Comparison of ENCODE assay signal across 8 cellular contexts in the genomic region with DNA sequence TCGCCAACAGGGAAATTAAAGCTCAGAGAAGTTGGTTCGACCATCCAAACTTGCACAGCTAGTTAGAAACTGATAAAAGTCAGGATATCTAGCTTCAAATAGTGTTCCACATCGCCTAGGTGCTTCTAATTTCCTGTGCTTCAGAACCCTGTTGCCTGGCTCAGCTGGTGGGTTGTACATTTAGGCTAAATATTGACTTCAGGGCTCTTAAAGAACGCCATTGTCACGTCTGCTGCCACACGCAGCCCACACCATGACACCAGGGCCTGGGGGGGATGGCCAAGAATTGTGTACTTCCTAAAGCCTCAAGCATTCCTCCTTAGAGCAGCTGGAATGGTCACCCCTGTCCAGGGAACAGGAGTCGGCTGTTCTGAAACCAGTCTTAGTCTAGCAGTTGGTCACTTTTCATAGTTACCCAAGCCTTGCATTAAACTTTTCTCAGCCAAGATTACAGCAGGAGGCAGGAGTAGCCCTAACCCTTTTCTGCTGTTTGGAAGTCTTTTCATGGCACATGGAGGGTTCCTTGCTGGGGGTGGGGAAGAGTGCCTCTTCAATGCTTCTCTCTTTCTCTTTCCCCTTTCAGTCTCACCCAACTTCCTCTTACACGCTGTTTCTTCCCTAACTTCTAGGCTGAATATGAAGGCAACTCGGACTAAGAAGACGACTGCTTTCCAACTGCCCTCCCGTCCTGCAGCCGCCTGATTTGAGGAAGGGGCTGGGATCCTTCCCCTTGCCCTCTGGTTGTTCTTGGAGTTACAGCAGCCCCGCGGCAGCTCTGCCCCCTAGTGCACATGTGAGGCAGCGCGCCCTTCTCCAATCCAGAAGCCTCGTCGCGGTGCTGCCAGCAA. TPM values are rescaled to one million over a fixed set of nuclear protein-coding genes. Genes with fewer than 3 reads are reported as not detected.
DNase-seq lines count a peak whose midpoint lies in the region; ATAC-seq lines count a peak whose summit lies in the region.

No MANE protein-coding gene starts in this region.

- peaks cover 11 to 17% of the 10 kb centered on the region in 2 donors for H3K4me1 Mint-ChIP-seq in stimulated activated naive B cell treated with anti-CD40 and anti-IgM and Interleukin-4, amounts not matched to agents 10 μg/mL and 1 μg/mL and 100 μg/mL, for 72 hours

- H3K27me3 Mint-ChIP-seq in stimulated activated naive B cell treated with anti-CD40 and anti-IgM and Interleukin-4, amounts not matched to agents 10 μg/mL and 1 μg/mL and 100 μg/mL, for 72 hours: no peaks in the 10 kb centered on the region

- no peaks in the 10 kb centered on the region for H3K36me3 ChIP-seq in mucosa of stomach (ENCODE audit: control insufficient read depth, insufficient read depth, low read length)

- no peaks in the 10 kb centered on the region for H3K36me3 Mint-ChIP-seq in stimulated activated naive B cell treated with anti-CD40 and anti-IgM and Interleukin-4, amounts not matched to agents 10 μg/mL and 1 μg/mL and 100 μg/mL, for 72 hours

- no peaks in the 10 kb centered on the region for H3K9me3 ChIP-seq in mucosa of stomach (ENCODE audit: control insufficient read depth, low read length)

- no peaks in the 10 kb centered on the region for H3K27me3 ChIP-seq in mucosa of stomach (ENCODE audit: control insufficient read depth, insufficient read depth, low read length)

- H3K27ac Mint-ChIP-seq in stimulated activated naive B cell treated with anti-CD40 and anti-IgM and Interleukin-4, amounts not matched to agents 10 μg/mL and 1 μg/mL and 100 μg/mL, for 72 hours: peak overlapping the region; percentile 84

- DNase-seq in COLO668 (lab: John Stamatoyannopoulos, UW; ENCODE audit: unreplicated experiment): peak; percentile 76
- peak; percentile 77 for DNase-seq in HK-2 (ENCODE audit: unreplicated experiment)
- peak; percentile 86 for DNase-seq in OCI-M1 (lab: John Stamatoyannopoulos, UW)
- DNase-seq in activated T-cell treated with anti-CD3 and anti-CD28 coated beads, Interleukin-2, amount 50 U/mL, for 48 hours: peak; percentile 87 to 88
- DNase-seq in stimulated activated naive B cell treated with anti-CD40 and anti-IgM and Interleukin-4, amounts not matched to agents 10 μg/mL and 1 μg/mL and 100 μg/mL, for 72 hours: peak; percentile 61

- H3K4me3 ChIP-seq in mucosa of stomach (ENCODE audit: low read length): peak overlapping the region; percentile 51

- H3K9ac ChIP-seq in mucosa of stomach (ENCODE audit: low read length): peak overlapping the region; percentile 79

- no peaks in the 10 kb centered on the region for H3K9me3 Mint-ChIP-seq in stimulated activated naive B cell treated with anti-CD40 and anti-IgM and Interleukin-4, amounts not matched to agents 10 μg/mL and 1 μg/mL and 100 μg/mL, for 72 hours

- ATAC-seq in esophagus mucosa (peak; percentile 25), GM21526 (IDR thresholded peaks at IDR 0.05; ENCODE audit: low FRiP score, unreplicated experiment) (no peak)
- ATAC-seq in stimulated activated naive B cell treated with anti-CD40 and anti-IgM and Interleukin-4, amounts not matched to agents 10 μg/mL and 1 μg/mL and 100 μg/mL, for 72 hours (replicated peaks): peak; percentile 34 to 41

- peak overlapping the region; percentile 86 to 87 for H3K4me3 Mint-ChIP-seq in stimulated activated naive B cell treated with anti-CD40 and anti-IgM and Interleukin-4, amounts not matched to agents 10 μg/mL and 1 μg/mL and 100 μg/mL, for 72 hours

- peaks cover 44% of the 10 kb centered on the region for H3K4me1 ChIP-seq in mucosa of stomach (ENCODE audit: control insufficient read depth, insufficient read depth, low read length)

RNA-seq across cellular contexts. Expression of a gene that starts 17.1 kb away (rescaled TPM):
- total RNA-seq in esophagus mucosa: 125 TPM
